Comparison of ENCODE assay signal across 9 cellular contexts in genomic region chr10:17742918-17743317, GRCh38. TPM values are rescaled to one million over a fixed set of nuclear protein-coding genes. Genes with fewer than 3 reads are reported as not detected.
DNase-seq lines count a peak whose midpoint lies in the region; ATAC-seq, FAIRE-seq and TF ChIP-seq lines count a peak whose summit lies in the region.
"Had no signal": no experiment of that assay in that cellular context is flagged by ENCODE, and none has a peak within 500 bp of the region (broad histone marks: within the 10 kb centered on the region; RNA-seq: fewer than 3 reads in every experiment).

No MANE protein-coding gene starts in this region.

- H3K9me3 Mint-ChIP-seq in Caco-2 (ENCODE audit: unreplicated experiment) (no peaks in the 10 kb centered on the region), astrocyte (ENCODE audit: unreplicated experiment) (no peaks in the 10 kb centered on the region)
- no peaks in the 10 kb centered on the region for H3K9me3 Mint-ChIP-seq in stimulated activated memory B cell treated with anti-CD40 and anti-IgM and Interleukin-4, amounts not matched to agents 10 μg/mL and 1 μg/mL and 100 μg/mL, for 72 hours

- H3K36me3 ChIP-seq in Caco-2 (ENCODE audit: control insufficient read depth, insufficient read depth, low read length), result no peaks in the 10 kb centered on the region
- no peaks in the 10 kb centered on the region for H3K36me3 ChIP-seq in astrocyte (ENCODE audit: insufficient read depth, low read length)

- no peak overlapping the region for H3K9ac ChIP-seq in astrocyte (ENCODE audit: low read length)

- H3K9me3 ChIP-seq in Caco-2 (no peaks in the 10 kb centered on the region), T-helper 17 cell (ENCODE audit: control insufficient read depth, low read length, poor library complexity, severe bottlenecking) (no peaks in the 10 kb centered on the region), astrocyte (ENCODE audit: insufficient read depth, low read depth, low read length) (no peaks in the 10 kb centered on the region)

- ATAC-seq in HG03066 (IDR thresholded peaks at IDR 0.05; ENCODE audit: low read depth, unreplicated experiment) (peak; percentile 69), T-helper 17 cell (peak; percentile 74), GM19455 (IDR thresholded peaks at IDR 0.05; ENCODE audit: unreplicated experiment) (no peak)
- ATAC-seq in stimulated activated memory B cell treated with anti-CD40 and anti-IgM and Interleukin-4, amounts not matched to agents 10 μg/mL and 1 μg/mL and 100 μg/mL, for 72 hours, result no peak

- no peak overlapping the region for H3K4me3 Mint-ChIP-seq in Caco-2 (ENCODE audit: unreplicated experiment)
- H3K4me3 Mint-ChIP-seq in T-helper 17 cell, result no peak overlapping the region
- no peak overlapping the region for H3K4me3 Mint-ChIP-seq in astrocyte (ENCODE audit: unreplicated experiment)
- H3K4me3 Mint-ChIP-seq in stimulated activated memory B cell treated with anti-CD40 and anti-IgM and Interleukin-4, amounts not matched to agents 10 μg/mL and 1 μg/mL and 100 μg/mL, for 72 hours, result no peak overlapping the region
- H3K4me3 Mint-ChIP-seq: activated naive CD8-positive, alpha-beta T cell had no signal

- H4K20me1 ChIP-seq in astrocyte (ENCODE audit: insufficient read depth, low read length), result no peaks in the 10 kb centered on the region

- peak overlapping the region; percentile 74 for H3K4me2 ChIP-seq in astrocyte (ENCODE audit: low read length)

- peaks cover 7% of the 10 kb centered on the region for H3K4me1 Mint-ChIP-seq in Caco-2 (ENCODE audit: low read depth, unreplicated experiment)
- H3K4me1 Mint-ChIP-seq in T-helper 17 cell, result peaks cover 3% of the 10 kb centered on the region
- H3K4me1 Mint-ChIP-seq in astrocyte (ENCODE audit: low read depth, unreplicated experiment), result peaks cover 15% of the 10 kb centered on the region
- no peaks in the 10 kb centered on the region for H3K4me1 Mint-ChIP-seq in stimulated activated memory B cell treated with anti-CD40 and anti-IgM and Interleukin-4, amounts not matched to agents 10 μg/mL and 1 μg/mL and 100 μg/mL, for 72 hours

- POLR2A ChIA-PET in Caco-2 (lab: Charles Lee), result no interaction called here

- H3K27me3 Mint-ChIP-seq in Caco-2 (ENCODE audit: insufficient read depth, unreplicated experiment) (no peaks in the 10 kb centered on the region), T-helper 17 cell (no peaks in the 10 kb centered on the region), astrocyte (ENCODE audit: low read depth, unreplicated experiment) (no peaks in the 10 kb centered on the region)
- H3K27me3 Mint-ChIP-seq in stimulated activated memory B cell treated with anti-CD40 and anti-IgM and Interleukin-4, amounts not matched to agents 10 μg/mL and 1 μg/mL and 100 μg/mL, for 72 hours, result no peaks in the 10 kb centered on the region
- H3K27me3 Mint-ChIP-seq: activated naive CD8-positive, alpha-beta T cell had no signal

- H3K36me3 Mint-ChIP-seq in Caco-2 (ENCODE audit: insufficient read depth, unreplicated experiment) (peaks cover 9% of the 10 kb centered on the region), T-helper 17 cell (ENCODE audit: low read depth) (no peaks in the 10 kb centered on the region), astrocyte (ENCODE audit: low read depth, unreplicated experiment) (peaks cover 2% of the 10 kb centered on the region)
- H3K36me3 Mint-ChIP-seq in stimulated activated memory B cell treated with anti-CD40 and anti-IgM and Interleukin-4, amounts not matched to agents 10 μg/mL and 1 μg/mL and 100 μg/mL, for 72 hours, result no peaks in the 10 kb centered on the region
- H3K36me3 Mint-ChIP-seq: activated naive CD8-positive, alpha-beta T cell had no signal

- no peak overlapping the region for H3K4me3 ChIP-seq in Caco-2 (ENCODE audit: low read depth, low read length)
- no peak overlapping the region for H3K4me3 ChIP-seq in astrocyte (ENCODE audit: insufficient read depth, low read depth, low read length)

- H3K79me2 ChIP-seq in astrocyte (ENCODE audit: insufficient read depth, low read length), result no peaks in the 10 kb centered on the region

- BruUV-seq in Caco-2 (replicated peaks; lab: Mats Ljungman, UMichigan), result no TSS peak

- CTCF ChIA-PET in Caco-2 (lab: Charles Lee), result interaction anchor here (0.7 kb wide), 1 partner anchor 261 kb away, joined by 6 read pairs; no protein-coding TSS in a partner anchor

- DNase-seq in Caco-2 (peak; percentile 64 to 77), T-helper 17 cell (peak; percentile 45 to 65 (median 52)), astrocyte (ENCODE audit: low read depth) (peak; percentile 15), inferior parietal cortex (ENCODE audit: extremely low spot score) (peak; percentile 71)
- DNase-seq in stimulated activated CD4-positive, alpha-beta T cell treated with anti-CD3 and anti-CD28 coated beads, Interleukin-1b, Interleukin-23, amount 100 ng/mL, for 1 hour (ENCODE audit: low read depth in 2 of 2), result peak; percentile 29 to 48

- peak overlapping the region; percentile 7 for H2AFZ ChIP-seq in astrocyte (ENCODE audit: low read depth, low read length)

- intact Hi-C loops in Caco-2 (cut with micrococcal nuclease; ENCODE audit: unreplicated experiment), result loop anchor here (1.0 kb wide), 1 partner anchor 136 kb away; no protein-coding TSS in a partner anchor

- H3K27ac ChIP-seq in astrocyte (ENCODE audit: low read depth, low read length), result no peak overlapping the region

- peak; percentile 90 to 93 for TF ChIP-seq CTCF in Caco-2 (IDR thresholded peaks at IDR 0.05; ENCODE audit: insufficient read depth in 1 of 2, low read depth in 1 of 2, low read length in 1 of 2, severe bottlenecking in 1 of 2, unreplicated experiment in 1 of 2)
- TF ChIP-seq CTCF in astrocyte (IDR thresholded peaks at IDR 0.05; ENCODE audit: insufficient read depth, low read depth, low read length), result peak; percentile 82

- H3K4me1 ChIP-seq in Caco-2, result no peaks in the 10 kb centered on the region
- H3K4me1 ChIP-seq in astrocyte (ENCODE audit: insufficient read depth, low read length), result no peaks in the 10 kb centered on the region

- FAIRE-seq in astrocyte (lab: Jason Lieb, UNC), result peak; percentile 9

- no peak overlapping the region for H3K27ac Mint-ChIP-seq in Caco-2 (ENCODE audit: unreplicated experiment)
- no peak overlapping the region for H3K27ac Mint-ChIP-seq in T-helper 17 cell
- H3K27ac Mint-ChIP-seq in astrocyte (ENCODE audit: unreplicated experiment), result no peak overlapping the region
- no peak overlapping the region for H3K27ac Mint-ChIP-seq in stimulated activated memory B cell treated with anti-CD40 and anti-IgM and Interleukin-4, amounts not matched to agents 10 μg/mL and 1 μg/mL and 100 μg/mL, for 72 hours
- H3K27ac Mint-ChIP-seq: activated naive CD8-positive, alpha-beta T cell had no signal

- H3K27me3 ChIP-seq in Caco-2 (replicated peaks; ENCODE audit: control insufficient read depth, insufficient read depth, low read length), result no peaks in the 10 kb centered on the region
- H3K27me3 ChIP-seq in astrocyte (ENCODE audit: insufficient read depth, low read length), result no peaks in the 10 kb centered on the region

RNA-seq across cellular contexts. Expression of gene TMEM236, which starts 9.1 kb away (rescaled TPM):
- total RNA-seq in Caco-2 (2022) (0.60 and 0.64 TPM in 2 replicates), T-helper 17 cell (under 1 TPM in 1 of 2 donors, not detected in 1; 0.07 TPM), astrocyte (0.14 and 0.43 TPM in 2 replicates)

Comparison
In these comparisons a context has a peak if more than half of its experiments do, and no peak if none do; other contexts are left out.
1. DNase-seq: peak in every context shown above with its lines; median percentile 71 in inferior parietal cortex; 70 in Caco-2; 52 in T-helper 17 cell; 38 in stimulated activated CD4-positive, alpha-beta T cell treated with anti-CD3 and anti-CD28 coated beads, Interleukin-1b, Interleukin-23, amount 100 ng/mL, for 1 hour; 15 in astrocyte.
2. ATAC-seq: peak in HG03066 (single experiment) and T-helper 17 cell (single experiment); none in stimulated activated memory B cell treated with anti-CD40 and anti-IgM and Interleukin-4, amounts not matched to agents 10 μg/mL and 1 μg/mL and 100 μg/mL, for 72 hours (single experiment) and GM19455 (single experiment).